ENCODE assay signal across 17 cellular contexts in the genomic region with DNA sequence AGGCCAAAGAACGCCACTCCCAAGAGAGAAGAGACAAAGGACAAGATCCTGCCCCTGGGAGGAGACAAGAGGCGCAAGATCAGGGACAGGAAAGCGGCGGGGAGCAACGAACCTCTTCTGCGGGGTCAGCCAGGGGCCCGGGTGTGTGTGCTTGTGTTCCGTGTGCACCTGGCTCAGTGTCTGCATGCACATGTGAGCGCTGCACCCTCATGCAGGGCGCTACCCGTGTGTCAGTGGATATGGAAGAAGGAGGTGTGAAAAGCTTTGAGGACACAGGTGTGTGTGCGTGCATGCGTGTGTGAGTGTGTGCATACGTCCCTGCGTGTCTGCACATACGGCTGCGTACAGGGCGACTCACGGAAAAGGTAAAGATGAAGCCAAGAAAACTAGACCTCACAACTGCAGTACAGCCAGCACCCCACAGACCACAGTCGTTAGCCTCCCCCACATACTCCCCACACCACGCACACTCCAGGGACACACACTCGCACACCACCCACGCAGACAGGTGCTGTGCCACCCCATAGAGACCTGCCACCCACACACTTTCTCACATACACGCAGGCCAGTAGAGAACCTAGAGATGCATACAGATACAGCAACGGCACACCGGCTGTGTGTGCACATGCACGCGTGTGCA. TPM values are rescaled to one million over a fixed set of nuclear protein-coding genes. Genes with fewer than 3 reads are reported as not detected.
A peak's percentile ranks its signal among the peaks of the same experiment; 100 is the strongest.
DNase-seq lines count a peak whose midpoint lies in the region; ATAC-seq, FAIRE-seq and TF ChIP-seq lines count a peak whose summit lies in the region.
"Had no signal": no experiment of that assay in that cellular context is flagged by ENCODE, and none has a peak within 500 bp of the region (broad histone marks: within the 10 kb centered on the region; RNA-seq: fewer than 3 reads in every experiment).

No MANE protein-coding gene starts in this region.

- H3K4me2 ChIP-seq in Karpas-422 (ENCODE audit: low read depth, low read length, poor library complexity, severe bottlenecking), result peak overlapping the region; percentile 80
- H3K4me2 ChIP-seq in K562 (ENCODE audit: insufficient read depth, low read length), result peak overlapping the region; percentile 52; the same call in 1 of the 2 replicates

- peaks cover 9% of the 10 kb centered on the region for H3K4me1 Mint-ChIP-seq in T-helper 1 cell treated with Interleukin-12 subunit alpha and Interleukin-12 subunit beta and Interleukin-4 antibody, amounts not matched to agents 30 μg/mL and 1 μg/mL, for 36 hours (ENCODE audit: low read depth)

- no peaks in the 10 kb centered on the region for H3K27me3 ChIP-seq in Karpas-422 (ENCODE audit: low read length)
- H3K27me3 ChIP-seq in K562 (ENCODE audit: control insufficient read depth in 2 of 2, insufficient read depth in 2 of 2, low read length in 2 of 2), result peaks cover 0 to 29% of the 10 kb centered on the region in 2 experiments; a peak in 3 of 5 replicates
- H3K27me3 ChIP-seq in rectal smooth muscle tissue (ENCODE audit: control insufficient read depth, insufficient read depth, low read length), result peaks cover 8% of the 10 kb centered on the region
- H3K27me3 ChIP-seq: upper lobe of left lung had no signal

- no peaks in the 10 kb centered on the region for H3K9me2 ChIP-seq in Karpas-422 (replicated peaks; ENCODE audit: insufficient read depth, low read length)

- intact Hi-C loops in K562 (cut with micrococcal nuclease), result no loop called here

- TF ChIP-seq RAD21 in K562 (CRISPR knock-in tag; conservative IDR thresholded peaks at IDR 0.05 in 1 of 2, IDR thresholded peaks at IDR 0.05 in 1 of 2), result no peak

- peak overlapping the region; percentile 89 for H3K4me3 Mint-ChIP-seq in T-helper 1 cell treated with Interleukin-12 subunit alpha and Interleukin-12 subunit beta and Interleukin-4 antibody, amounts not matched to agents 30 μg/mL and 1 μg/mL, for 36 hours

- no peak overlapping the region for H2AFZ ChIP-seq in Karpas-422 (ENCODE audit: low read length)
- peak overlapping the region; percentile 68; the same call in 1 of the 2 replicates for H2AFZ ChIP-seq in K562 (ENCODE audit: low read depth, low read length)

- ATAC-seq in K562, result peak; percentile 20; the same call in 2 of the 3 replicates
- ATAC-seq in GM18511 (IDR thresholded peaks at IDR 0.05; ENCODE audit: unreplicated experiment), result no peak

- TF ChIP-seq POLR2A in K562 (conservative IDR thresholded peaks at IDR 0.05), result no peak

- H4K20me1 ChIP-seq in Karpas-422 (ENCODE audit: insufficient read depth, low read depth, low read length) (no peaks in the 10 kb centered on the region), K562 (replicated peaks; ENCODE audit: control insufficient read depth, insufficient read depth, low read length) (no peaks in the 10 kb centered on the region)

- POLR2A ChIA-PET in K562 (lab: Yijun Ruan, JAX), result no interaction called here

- no peaks in the 10 kb centered on the region for H3K36me3 Mint-ChIP-seq in T-helper 1 cell treated with Interleukin-12 subunit alpha and Interleukin-12 subunit beta and Interleukin-4 antibody, amounts not matched to agents 30 μg/mL and 1 μg/mL, for 36 hours (ENCODE audit: low read depth)

- H3K27ac Mint-ChIP-seq in T-helper 1 cell treated with Interleukin-12 subunit alpha and Interleukin-12 subunit beta and Interleukin-4 antibody, amounts not matched to agents 30 μg/mL and 1 μg/mL, for 36 hours, result peak overlapping the region; percentile 75

- BruUV-seq in K562 (replicated peaks; lab: Mats Ljungman, UMichigan), result no TSS peak

- DNase-seq in T-helper 1 cell (no peak), Karpas-422 (no peak), K562 (ENCODE audit: extremely low read depth in 1 of 4, low spot score in 3 of 4) (no peak), EL (no peak), NCI-H128 (lab: John Stamatoyannopoulos, UW; ENCODE audit: unreplicated experiment) (no peak)
- DNase-seq: 8988T, DMS 273 treated with DMSO at 0.1 percent for 48 hours, NCI-H1048, NCI-H446 treated with DMSO at 0.1 percent for 48 hours, small intestine had no signal

- H3K36me3 ChIP-seq in Karpas-422 (ENCODE audit: insufficient read depth, low read length), result no peaks in the 10 kb centered on the region
- no peaks in the 10 kb centered on the region for H3K36me3 ChIP-seq in K562 (ENCODE audit: control insufficient read depth, insufficient read depth, low read length)
- no peaks in the 10 kb centered on the region for H3K36me3 ChIP-seq in rectal smooth muscle tissue (ENCODE audit: control insufficient read depth, insufficient read depth, low read length)
- H3K36me3 ChIP-seq: upper lobe of left lung had no signal

- H3K4me3 ChIP-seq in Karpas-422 (ENCODE audit: low read length) (peak overlapping the region; percentile 71), K562 (no peak overlapping the region), rectal smooth muscle tissue (ENCODE audit: low read length) (peak overlapping the region; percentile 53)
- H3K4me3 ChIP-seq: body of pancreas, GM12878 had no signal

- H3K27ac ChIP-seq in Karpas-422 (ENCODE audit: low read length), result peak overlapping the region; percentile 62; the same call in 1 of the 2 replicates
- no peak overlapping the region for H3K27ac ChIP-seq in K562 (ENCODE audit: extremely low read depth, low read depth, low read length)
- no peak overlapping the region for H3K27ac ChIP-seq in rectal smooth muscle tissue (ENCODE audit: low read depth, low read length)
- H3K27ac ChIP-seq: body of pancreas, upper lobe of left lung had no signal

- H3K9ac ChIP-seq in Karpas-422 (ENCODE audit: low read length) (peak overlapping the region; percentile 88), K562 (ENCODE audit: insufficient read depth in 1 of 2, low read depth in 2 of 2, low read length in 2 of 2) (no peak overlapping the region), rectal smooth muscle tissue (ENCODE audit: low read length) (no peak overlapping the region)

- in situ Hi-C loops in K562 (cut with MboI), result no loop called here

- no peak for FAIRE-seq in K562 (lab: Jason Lieb, UNC)
- FAIRE-seq: GM12878, HTR-8/SVneo, small intestine had no signal

- TF ChIP-seq CTCF in K562 (IDR thresholded peaks at IDR 0.05 in 2 of 3, conservative IDR thresholded peaks at IDR 0.05 in 1 of 3; ENCODE audit: insufficient read depth in 2 of 3, low read depth in 1 of 3, low read length in 3 of 3), result no peak

- H3K27me3 Mint-ChIP-seq in T-helper 1 cell treated with Interleukin-12 subunit alpha and Interleukin-12 subunit beta and Interleukin-4 antibody, amounts not matched to agents 30 μg/mL and 1 μg/mL, for 36 hours (ENCODE audit: low read depth), result peaks cover 47% of the 10 kb centered on the region

- CTCF ChIA-PET in K562 (lab: Yijun Ruan, JAX; ENCODE audit: low intra/inter-chr PET ratio), result no interaction called here

- 3% methylated on average over 26 of the region's 28 CpGs for WGBS in K562 (ENCODE audit: insufficient coverage, low coverage, missing lambda C conversion rate)

- H3K9me3 ChIP-seq in Karpas-422 (ENCODE audit: low read length) (no peaks in the 10 kb centered on the region), K562 (replicated peaks; ENCODE audit: control insufficient read depth, insufficient read depth, low read depth, low read length) (no peaks in the 10 kb centered on the region)
- H3K9me3 ChIP-seq: body of pancreas, upper lobe of left lung had no signal

- H3K4me1 ChIP-seq in Karpas-422 (ENCODE audit: low read length) (peaks cover 29% of the 10 kb centered on the region), K562 (replicated peaks in 1 of 2; ENCODE audit: control insufficient read depth in 2 of 2, insufficient read depth in 2 of 2, low read length in 2 of 2) (peaks cover 0 to 7% of the 10 kb centered on the region in 2 experiments; a peak in 2 of 5 replicates), rectal smooth muscle tissue (ENCODE audit: control insufficient read depth, insufficient read depth, low read length) (peaks cover 24% of the 10 kb centered on the region)
- H3K4me1 ChIP-seq: body of pancreas had no signal

- TF ChIP-seq EP300 in K562 (IDR thresholded peaks at IDR 0.05; ENCODE audit: low read length), result no peak

- no peaks in the 10 kb centered on the region for H3K9me3 Mint-ChIP-seq in T-helper 1 cell treated with Interleukin-12 subunit alpha and Interleukin-12 subunit beta and Interleukin-4 antibody, amounts not matched to agents 30 μg/mL and 1 μg/mL, for 36 hours

- H3K79me2 ChIP-seq in Karpas-422 (ENCODE audit: low read length) (no peaks in the 10 kb centered on the region), K562 (ENCODE audit: control insufficient read depth, insufficient read depth, low read length) (no peaks in the 10 kb centered on the region)

- no peaks in the 10 kb centered on the region for H3K9me1 ChIP-seq in K562 (ENCODE audit: control insufficient read depth, insufficient read depth, low read length)

RNA-seq across cellular contexts. Expression of gene IGSF9B, which starts 11.0 kb away (rescaled TPM):
- total RNA-seq in Karpas-422 (2014; rRNA removed; shearing (Covaris generic); ENCODE audit: low replicate concordance), result 3.5 and 5.6 TPM in 2 replicates
- 0.07 TPM in 1 of 2 replicates, not detected in the other for total RNA-seq in K562 (2011; cell fraction: chromatin; rRNA removed; ENCODE audit: low replicate concordance)
- not detected in 2 replicates for total RNA-seq in K562 (2011; cell fraction: nucleolus; rRNA removed)
- total RNA-seq in K562 (2011; cell fraction: nucleoplasm; rRNA removed), result not detected in 2 replicates
- total RNA-seq in K562 (2014; rRNA removed) (not detected in 2 replicates), K562 (2014; rRNA removed; fragmentation: Illumina TruSeq; extraction: Trizol) (not detected in 2 replicates), K562 (2015; rRNA removed; fragmentation: Illumina TruSeq; extraction: Trizol) (not detected in 2 replicates), K562 (2021) (0.04 and 0.09 TPM in 2 replicates)
- polyA plus RNA-seq in K562 (2011; rRNA removed) (not detected in 2 replicates), K562 (2014; fragmentation: Illumina TruSeq; extraction: Trizol) (not detected in 2 replicates), K562 (2014; fragmentation: Nextera tagmentation; extraction: Ambion mirVana) (not detected), K562 (2014; rRNA removed) (not detected in 2 replicates)
- not detected in 2 replicates for polyA plus RNA-seq in K562 (2011; cell fraction: cytosol; rRNA removed)
- polyA plus RNA-seq in K562 (2011; cell fraction: nucleus; rRNA removed), result 0.40 TPM in 1 of 2 replicates, not detected in the other
- polyA plus RNA-seq in K562 (2012), result 0.07 TPM in 1 of 2 replicates, not detected in the other
- polyA minus RNA-seq in K562 (2011; rRNA and poly(A)+ RNA removed), result not detected in 2 replicates
- polyA minus RNA-seq in K562 (2011; cell fraction: cytosol; rRNA and poly(A)+ RNA removed), result not detected in 2 replicates
- polyA minus RNA-seq in K562 (2011; cell fraction: nucleus; rRNA and poly(A)+ RNA removed), result 0.13 TPM in 1 of 2 replicates, not detected in the other
